Comparison of ENCODE assay signal across 21 cellular contexts in the genomic region with DNA sequence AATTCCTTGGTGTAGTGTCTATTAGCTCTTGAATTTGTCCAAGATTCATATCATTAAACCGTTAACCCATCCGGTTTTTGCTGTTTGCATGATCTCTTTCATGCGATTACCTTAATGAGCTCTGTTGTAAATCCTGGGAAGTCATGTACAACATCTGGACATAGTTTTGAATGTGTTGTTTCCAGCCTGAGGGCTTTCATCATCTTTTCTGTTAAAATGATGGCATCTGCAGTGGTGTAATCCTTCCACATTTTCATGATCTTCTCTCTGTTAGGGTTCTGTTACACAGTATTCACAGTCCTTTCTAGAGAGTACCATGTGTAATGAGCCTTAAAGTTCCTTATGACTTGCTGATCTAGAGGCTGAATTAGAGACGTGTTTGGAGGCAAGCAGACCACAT.
"Had no signal": no experiment of that assay in that cellular context is flagged by ENCODE, and none has a peak within 500 bp of the region (broad histone marks: within the 10 kb centered on the region; RNA-seq: fewer than 3 reads in every experiment).

No MANE protein-coding gene starts in this region.

- H3K4me3 ChIP-seq: adrenal gland, MG63, Peyer's patch, SJSA1 had no signal

- H3K27me3 ChIP-seq: adrenal gland, MG63, Peyer's patch, SJSA1 had no signal

- ATAC-seq: activated T-cell treated with anti-CD3 and anti-CD28 coated beads, Interleukin-2, amount 50 U/mL, for 4 hours; SK-N-SH treated with all-trans-retinoic acid at 6 μM for 48 hours; WTC11 had no signal

- H3K36me3 ChIP-seq: adrenal gland, Peyer's patch, SJSA1 had no signal

- H3K27ac ChIP-seq: adrenal gland, Peyer's patch, SJSA1 had no signal

- H3K9me3 ChIP-seq: adrenal gland, MG63, Peyer's patch, SJSA1 had no signal

- H3K4me1 ChIP-seq: adrenal gland, Peyer's patch had no signal

- DNase-seq: activated CD4-positive, alpha-beta T cell treated with anti-CD3 and anti-CD28 coated beads, Interleukin-2, amount 10 ng/mL, durations not matched to agents 24 days and 14 days; activated CD4-positive, alpha-beta T cell treated with anti-CD3 and anti-CD28 coated beads, Interleukin-2, amount 50 U/mL, for 48 hours; activated CD4-positive, CD25-positive, alpha-beta regulatory T cell treated with anti-CD3 and anti-CD28 coated beads, Interleukin-2, amount 50 U/mL, for 72 hours; activated effector memory CD4-positive, alpha-beta T cell treated with anti-CD3 and anti-CD28 coated beads, Interleukin-2, amount 50 U/mL, for 16 hours; activated naive CD4-positive, alpha-beta T cell treated with Interleukin-2 at 50 U/mL for 16 hours; activated naive CD8-positive, alpha-beta T cell treated with anti-CD3 and anti-CD28 coated beads for 36 hours; activated T-cell treated with anti-CD3 and anti-CD28 coated beads, Interleukin-2, amount 50 U/mL, for 4 hours; adrenal gland; anterior cingulate cortex; cerebellar nuclear complex; MG63; NCI-H1105; NCI-H1436; NCI-H187; NCI-H2081; NCI-H510A treated with DMSO at 0.1 percent for 48 hours; Peyer's patch; SHP77 had no signal
